ENCODE assay signal across 2 cellular contexts in the genomic region with DNA sequence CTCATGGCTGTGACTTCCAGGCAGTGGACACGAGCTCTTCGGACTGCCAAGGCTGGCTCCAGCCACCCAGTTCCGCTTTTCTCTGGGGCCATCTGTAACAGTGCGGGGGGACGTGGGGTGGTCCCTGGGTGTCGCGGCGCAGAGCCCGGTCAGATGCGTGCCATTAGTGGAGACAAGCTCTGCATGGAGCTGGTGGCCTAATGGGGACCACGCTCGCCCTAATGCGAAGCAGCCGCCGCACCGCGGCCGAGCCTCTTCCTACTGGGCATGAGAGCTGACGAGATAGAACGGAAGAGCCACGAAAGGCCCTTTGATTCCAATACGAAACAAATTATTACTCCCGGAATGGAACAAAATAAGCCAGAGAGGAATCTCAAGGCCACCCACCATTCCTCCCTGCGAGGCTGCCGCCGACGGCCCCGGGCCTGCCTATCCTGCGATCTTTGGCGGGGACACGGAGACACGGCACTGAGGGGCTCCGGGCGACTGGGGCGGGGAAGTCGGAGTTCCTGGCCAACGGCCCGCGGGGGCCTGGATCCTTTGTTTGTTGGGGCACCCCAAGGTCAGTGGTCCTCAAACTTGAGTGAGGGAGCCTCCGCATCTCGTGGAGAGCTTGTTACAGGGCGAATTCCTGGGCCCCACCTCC.
A peak's percentile ranks its signal among the peaks of the same experiment; 100 is the strongest.
TF ChIP-seq lines count a peak whose summit lies in the region.

No MANE protein-coding gene starts in this region.

TF ChIP-seq in IMR-90, 13 proteins besides CTCF, POLR2A, EP300 and RAD21:
- TF ChIP-seq RFX5 (IDR thresholded peaks at IDR 0.05; ENCODE audit: low read depth, low read length) (no peak), RCOR1 (IDR thresholded peaks at IDR 0.05; ENCODE audit: insufficient replicate concordance, low read length) (no peak), CHD1 (IDR thresholded peaks at IDR 0.05; ENCODE audit: low read depth, low read length) (no peak), USF2 (IDR thresholded peaks at IDR 0.05; ENCODE audit: low read depth, low read length) (no peak), CEBPB (IDR thresholded peaks at IDR 0.05; ENCODE audit: low read depth, low read length) (no peak), FOS (IDR thresholded peaks at IDR 0.05; ENCODE audit: low read depth, low read length) (no peak), MAZ (IDR thresholded peaks at IDR 0.05; ENCODE audit: borderline replicate concordance, low read depth, low read length) (no peak), SMC3 (IDR thresholded peaks at IDR 0.05; ENCODE audit: low read depth, low read length) (no peak)
- TF ChIP-seq, protein P1, sequence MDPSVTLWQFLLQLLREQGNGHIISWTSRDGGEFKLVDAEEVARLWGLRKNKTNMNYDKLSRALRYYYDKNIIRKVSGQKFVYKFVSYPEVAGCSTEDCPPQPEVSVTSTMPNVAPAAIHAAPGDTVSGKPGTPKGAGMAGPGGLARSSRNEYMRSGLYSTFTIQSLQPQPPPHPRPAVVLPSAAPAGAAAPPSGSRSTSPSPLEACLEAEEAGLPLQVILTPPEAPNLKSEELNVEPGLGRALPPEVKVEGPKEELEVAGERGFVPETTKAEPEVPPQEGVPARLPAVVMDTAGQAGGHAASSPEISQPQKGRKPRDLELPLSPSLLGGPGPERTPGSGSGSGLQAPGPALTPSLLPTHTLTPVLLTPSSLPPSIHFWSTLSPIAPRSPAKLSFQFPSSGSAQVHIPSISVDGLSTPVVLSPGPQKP (IDR thresholded peaks at IDR 0.05; ENCODE audit: borderline replicate concordance, low read depth, low read length), result no peak

TF ChIP-seq in K562, 482 proteins besides CTCF, POLR2A, EP300 and RAD21:
- 0 out of 2 replicates have a peak, but pooled peaks have one; percentile 6 for TF ChIP-seq SPI1 (IDR thresholded peaks at IDR 0.05; ENCODE audit: borderline replicate concordance, low read depth, low read length)
- no peak for TF ChIP-seq RFX7 (CRISPR knock-in tag; IDR thresholded peaks at IDR 0.05)
- no peak for TF ChIP-seq FIP1L1 (IDR thresholded peaks at IDR 0.05; ENCODE audit: low read depth, low read length, poor library complexity, severe bottlenecking)
- TF ChIP-seq KLF13 (tag; IDR thresholded peaks at IDR 0.05; ENCODE audit: borderline replicate concordance, low read depth), result no peak
- no peak for TF ChIP-seq SREBF1 (IDR thresholded peaks at IDR 0.05; ENCODE audit: borderline replicate concordance, low read depth, low read length)
- no peak for TF ChIP-seq PKNOX1 (IDR thresholded peaks at IDR 0.05)
